In genomic region chr12:109167781-109168180, GRCh38 we compare ENCODE assay signal across 24 cellular contexts.
"Had no signal": no experiment of that assay in that cellular context is flagged by ENCODE, and none has a peak within 500 bp of the region (broad histone marks: within the 10 kb centered on the region; RNA-seq: fewer than 3 reads in every experiment).

No MANE protein-coding gene starts in this region.

- H3K4me3 ChIP-seq: dorsolateral prefrontal cortex, heart right ventricle, lower lobe of right lung, ovary, right lobe of liver, stomach, testis, tibial artery, upper lobe of left lung had no signal

- H3K4me1 ChIP-seq: right lobe of liver, tibial artery had no signal

- DNase-seq: central memory CD4-positive, alpha-beta T cell; effector CD4-positive, alpha-beta T cell; foreskin fibroblast; glutamatergic neuron; heart right ventricle; hippocampal formation; immature natural killer cell; islet precursor cell; kidney glomerular epithelial cell; left colon; left ventricle myocardium superior; lower lobe of right lung; naive thymus-derived CD4-positive, alpha-beta T cell; occipital lobe; ovary; right lobe of liver; stimulated activated CD4-positive, alpha-beta T cell treated with anti-CD3 and anti-CD28 coated beads, Interleukin-4, amount 100 ng/mL, for 4 hours; stimulated activated naive B cell treated with anti-CD40 and anti-IgM and Interleukin-4, amounts not matched to agents 10 μg/mL and 1 μg/mL and 100 μg/mL, for 72 hours; stomach; substantia nigra; testis; tibial artery had no signal

- ATAC-seq: heart right ventricle; left colon; left ventricle myocardium superior; lower lobe of right lung; naive thymus-derived CD4-positive, alpha-beta T cell; right lobe of liver; stimulated activated naive B cell treated with anti-CD40 and anti-IgM and Interleukin-4, amounts not matched to agents 10 μg/mL and 1 μg/mL and 100 μg/mL, for 72 hours had no signal

- H3K36me3 ChIP-seq: ovary had no signal

- H3K9me3 ChIP-seq: lower lobe of right lung, ovary, right lobe of liver, stomach, testis, tibial artery, upper lobe of left lung had no signal

- H3K27me3 ChIP-seq: dorsolateral prefrontal cortex, heart right ventricle, ovary, right lobe of liver, stomach, testis, tibial artery, upper lobe of left lung had no signal

- H3K27ac ChIP-seq: dorsolateral prefrontal cortex, lower lobe of right lung, ovary, right lobe of liver, testis, tibial artery, upper lobe of left lung had no signal
